In genomic region chr20:36096404-36096799, GRCh38 we compare ENCODE assay signal across 15 cellular contexts. TPM values are rescaled to one million over a fixed set of nuclear protein-coding genes. Genes with fewer than 3 reads are reported as not detected.
DNase-seq lines count a peak whose midpoint lies in the region; ATAC-seq and TF ChIP-seq lines count a peak whose summit lies in the region.
"Had no signal": no experiment of that assay in that cellular context is flagged by ENCODE, and none has a peak within 500 bp of the region (broad histone marks: within the 10 kb centered on the region; RNA-seq: fewer than 3 reads in every experiment).

No MANE protein-coding gene starts in this region.

- DNase-seq in activated naive CD8-positive, alpha-beta T cell treated with anti-CD3 and anti-CD28 coated beads, Interleukin-2, amount 50 U/mL, for 24 hours: no peak
- no peak for DNase-seq in activated naive CD8-positive, alpha-beta T cell treated with anti-CD3 and anti-CD28 coated beads for 36 hours
- DNase-seq in lower lobe of right lung (no peak), transverse colon (no peak), NCI-H345 treated with DMSO at 0.1 percent for 48 hours (lab: John Stamatoyannopoulos, UW; ENCODE audit: unreplicated experiment) (no peak), DMS79 treated with DMSO at 0.1 percent for 48 hours (lab: John Stamatoyannopoulos, UW) (no peak), T-helper 9 cell (no peak)
- DNase-seq: activated CD4-positive, alpha-beta T cell treated with anti-CD3 and anti-CD28 coated beads, Interleukin-2, amount 50 U/mL, for 1 hour; effector CD8-positive, alpha-beta T cell; Karpas-422; stimulated activated CD4-positive, alpha-beta T cell treated with anti-CD3 and anti-CD28 coated beads, Interleukin-4, amount 100 ng/mL, for 4 hours; upper lobe of right lung had no signal

- no peaks in the 10 kb centered on the region for H3K27me3 ChIP-seq in lower lobe of right lung (ENCODE audit: low read depth)
- H3K27me3 ChIP-seq in transverse colon: peaks cover 15% of the 10 kb centered on the region
- H3K27me3 ChIP-seq: upper lobe of right lung had no signal

- in situ Hi-C loops in transverse colon (cut with MboI; ENCODE audit: low pct_ligation_motif_present in 1 of 4, low pct_unique_long_range_greater_than_20kb in 1 of 4, low sequenced_read_pairs in 3 of 4): no loop called here

- H3K27ac Mint-ChIP-seq in activated naive CD8-positive, alpha-beta T cell treated with anti-CD3 and anti-CD28 coated beads, Interleukin-2, amount 50 U/mL, for 24 hours: no peak overlapping the region
- no peak overlapping the region for H3K27ac Mint-ChIP-seq in activated naive CD8-positive, alpha-beta T cell treated with anti-CD3 and anti-CD28 coated beads for 36 hours
- peak overlapping the region in 2 of 5 experiments; percentile 24 to 29 for H3K27ac Mint-ChIP-seq in brain
- H3K27ac Mint-ChIP-seq: activated naive CD4-positive, alpha-beta T cell treated with anti-CD3 and anti-CD28 coated beads, Interleukin-2, amount 50 U/mL, for 72 hours had no signal

- peak overlapping the region; percentile 59 for H3K27ac ChIP-seq in lower lobe of right lung
- H3K27ac ChIP-seq in transverse colon: peak overlapping the region; percentile 82 to 89 (median 88)

- no peaks in the 10 kb centered on the region for H3K36me3 Mint-ChIP-seq in activated naive CD8-positive, alpha-beta T cell treated with anti-CD3 and anti-CD28 coated beads, Interleukin-2, amount 50 U/mL, for 24 hours (ENCODE audit: low read depth)
- H3K36me3 Mint-ChIP-seq in activated naive CD8-positive, alpha-beta T cell treated with anti-CD3 and anti-CD28 coated beads for 36 hours: no peaks in the 10 kb centered on the region
- H3K36me3 Mint-ChIP-seq in brain: no peaks in the 10 kb centered on the region

- no peak for TF ChIP-seq CTCF in brain (conservative IDR thresholded peaks at IDR 0.05)
- no peak for TF ChIP-seq CTCF in lower lobe of right lung (IDR thresholded peaks at IDR 0.05)
- TF ChIP-seq CTCF in transverse colon (IDR thresholded peaks at IDR 0.05): no peak

- H3K4me3 ChIP-seq in lower lobe of right lung (no peak overlapping the region), transverse colon (no peak overlapping the region)
- H3K4me3 ChIP-seq: mucosa of descending colon, upper lobe of right lung had no signal

- intact Hi-C loops in lower lobe of right lung (cut with DNase I): no loop called here
- intact Hi-C loops in transverse colon (cut with DNase I; ENCODE audit: low total_unique reads): no loop called here

- H3K36me3 ChIP-seq in lower lobe of right lung: no peaks in the 10 kb centered on the region
- no peaks in the 10 kb centered on the region for H3K36me3 ChIP-seq in transverse colon
- H3K36me3 ChIP-seq: upper lobe of right lung had no signal

- no peak for TF ChIP-seq POLR2A in transverse colon (IDR thresholded peaks at IDR 0.05)

- no peak overlapping the region for H3K4me3 Mint-ChIP-seq in activated naive CD8-positive, alpha-beta T cell treated with anti-CD3 and anti-CD28 coated beads, Interleukin-2, amount 50 U/mL, for 24 hours
- H3K4me3 Mint-ChIP-seq in activated naive CD8-positive, alpha-beta T cell treated with anti-CD3 and anti-CD28 coated beads for 36 hours: no peak overlapping the region
- peak overlapping the region in 3 of 5 experiments; percentile 1 to 67 (median 2) for H3K4me3 Mint-ChIP-seq in brain

- no peaks in the 10 kb centered on the region for H3K9me3 Mint-ChIP-seq in activated naive CD8-positive, alpha-beta T cell treated with anti-CD3 and anti-CD28 coated beads, Interleukin-2, amount 50 U/mL, for 24 hours
- no peaks in the 10 kb centered on the region for H3K9me3 Mint-ChIP-seq in activated naive CD8-positive, alpha-beta T cell treated with anti-CD3 and anti-CD28 coated beads for 36 hours
- H3K9me3 Mint-ChIP-seq in brain: peaks cover 0 to 4% (median 0%) of the 10 kb centered on the region in 5 experiments
- H3K9me3 Mint-ChIP-seq: activated naive CD4-positive, alpha-beta T cell treated with anti-CD3 and anti-CD28 coated beads, Interleukin-2, amount 50 U/mL, for 72 hours had no signal

- H3K9me3 ChIP-seq in lower lobe of right lung: no peaks in the 10 kb centered on the region
- H3K9me3 ChIP-seq in transverse colon: no peaks in the 10 kb centered on the region
- H3K9me3 ChIP-seq: mucosa of descending colon, upper lobe of right lung had no signal

- peaks cover 20% of the 10 kb centered on the region for H3K4me1 Mint-ChIP-seq in activated naive CD8-positive, alpha-beta T cell treated with anti-CD3 and anti-CD28 coated beads, Interleukin-2, amount 50 U/mL, for 24 hours
- H3K4me1 Mint-ChIP-seq in activated naive CD8-positive, alpha-beta T cell treated with anti-CD3 and anti-CD28 coated beads for 36 hours: peaks cover 16% of the 10 kb centered on the region
- peaks cover 60% of the 10 kb centered on the region for H3K4me1 Mint-ChIP-seq in brain

- peaks cover 64% of the 10 kb centered on the region for H3K4me1 ChIP-seq in lower lobe of right lung
- H3K4me1 ChIP-seq in transverse colon: peaks cover 16 to 76% (median 57%) of the 10 kb centered on the region in 4 donors

- peaks cover 24% of the 10 kb centered on the region for H3K27me3 Mint-ChIP-seq in activated naive CD8-positive, alpha-beta T cell treated with anti-CD3 and anti-CD28 coated beads, Interleukin-2, amount 50 U/mL, for 24 hours
- H3K27me3 Mint-ChIP-seq in activated naive CD8-positive, alpha-beta T cell treated with anti-CD3 and anti-CD28 coated beads for 36 hours: peaks cover 25% of the 10 kb centered on the region
- H3K27me3 Mint-ChIP-seq in brain: peaks cover 50% of the 10 kb centered on the region

- TF ChIP-seq EP300 in transverse colon (IDR thresholded peaks at IDR 0.05; ENCODE audit: low read depth): no peak

- ATAC-seq in activated naive CD8-positive, alpha-beta T cell treated with anti-CD3 and anti-CD28 coated beads, Interleukin-2, amount 50 U/mL, for 24 hours: peak; percentile 47
- ATAC-seq in lower lobe of right lung: no peak
- ATAC-seq: activated naive CD4-positive, alpha-beta T cell treated with anti-CD3 and anti-CD28 coated beads, Interleukin-2, amount 50 U/mL, for 72 hours; upper lobe of right lung had no signal

RNA-seq across cellular contexts. Expression of gene EPB41L1, which starts 58.1 kb away (rescaled TPM):
- total RNA-seq in activated naive CD8-positive, alpha-beta T cell treated with anti-CD3 and anti-CD28 coated beads for 36 hours: under 1 TPM; 0.84 to 0.99 TPM
- 87.6 TPM for polyA plus RNA-seq in brain (ENCODE audit: insufficient read depth, low read depth, low replicate concordance)
- total RNA-seq in lower lobe of right lung (68.9 TPM), transverse colon (100 to 1,000 TPM in 1 of 4 donors, 10 to 100 TPM in 3; 36.4 to 167 (median 79.4) TPM)

Comparison
In these comparisons a context has a peak if more than half of its experiments do, and no peak if none do; other contexts are left out.
1. H3K4me3 Mint-ChIP-seq: peak in brain (3 of 5); none in activated naive CD8-positive, alpha-beta T cell treated with anti-CD3 and anti-CD28 coated beads, Interleukin-2, amount 50 U/mL, for 24 hours (single experiment) and activated naive CD8-positive, alpha-beta T cell treated with anti-CD3 and anti-CD28 coated beads for 36 hours (single experiment).
2. RNA of gene EPB41L1, which starts 58.1 kb away (total RNA-seq): 36.4 to 167 TPM in transverse colon and 68.9 TPM in lower lobe of right lung (single experiment); 0.84 to 0.99 TPM in activated naive CD8-positive, alpha-beta T cell treated with anti-CD3 and anti-CD28 coated beads for 36 hours; every median in the first group is over 10 times any median in the second.